Comparison of ENCODE assay signal across 24 cellular contexts in genomic region chr1:224831501-224831900, GRCh38.
"Had no signal": no experiment of that assay in that cellular context is flagged by ENCODE, and none has a peak within 500 bp of the region (broad histone marks: within the 10 kb centered on the region; RNA-seq: fewer than 3 reads in every experiment).

No MANE protein-coding gene starts in this region.

- H3K4me1 ChIP-seq: adrenal gland, ascending aorta, breast epithelium, colonic mucosa, esophagus squamous epithelium, gastrocnemius medialis, pancreas, tibial artery had no signal

- DNase-seq: activated CD4-positive, alpha-beta T cell treated with anti-CD3 and anti-CD28 coated beads, Interleukin-2, amount 50 U/mL, for 4 hours; activated CD8-positive, alpha-beta memory T cell treated with anti-CD3 and anti-CD28 coated beads for 24 hours; activated CD8-positive, alpha-beta memory T cell treated with anti-CD3 and anti-CD28 coated beads, Interleukin-2, amount 50 U/mL, for 4 hours; activated T-cell treated with anti-CD3 and anti-CD28 coated beads, Interleukin-2, amount 50 U/mL, for 24 hours; adrenal gland; colonic mucosa; endodermal cell; esophagus squamous epithelium; gastrocnemius medialis; left ventricle myocardium superior; midbrain; pancreas; right cardiac atrium; stimulated activated CD4-positive, alpha-beta T cell treated with anti-CD3 and anti-CD28 coated beads, Interleukin-4, amount 100 ng/mL, for 4 hours; stimulated activated naive CD8-positive, alpha-beta T cell treated with anti-CD3 and anti-CD28 coated beads, Interleukin-15, Interleukin-2, amounts not matched to agents 100 U/mL and 50 U/mL, for 24 hours; T1000; tibial artery had no signal

- FAIRE-seq: pancreas had no signal

- H3K36me3 ChIP-seq: adrenal gland, ascending aorta, breast epithelium, colonic mucosa, esophagus squamous epithelium, gastrocnemius medialis, neutrophil, pancreas, tibial artery had no signal

- H3K27ac ChIP-seq: adrenal gland, ascending aorta, breast epithelium, colonic mucosa, esophagus squamous epithelium, gastrocnemius medialis, neutrophil, pancreas, tibial artery had no signal

- H3K9me3 ChIP-seq: ascending aorta, colonic mucosa, neutrophil, pancreas had no signal

- ATAC-seq: activated naive CD4-positive, alpha-beta T cell treated with anti-CD3 and anti-CD28 coated beads, Interleukin-2, amount 50 U/mL, for 72 hours; activated T-helper 17 cell treated with anti-CD3 and anti-CD28 coated beads, Interleukin-2, amount 50 U/mL, for 72 hours; gastrocnemius medialis; left ventricle myocardium superior; natural killer cell treated with Interleukin-12 subunit alpha and Interleukin-12 subunit beta and Interleukin-15 and Interleukin-18, amount 100 ng/mL, for 72 hours; pancreas; right cardiac atrium; stimulated activated naive CD8-positive, alpha-beta T cell treated with anti-CD3 and anti-CD28 coated beads, Interleukin-15, Interleukin-2, amounts not matched to agents 100 U/mL and 50 U/mL, for 24 hours; WTC11 had no signal

- H3K27me3 ChIP-seq: adrenal gland, ascending aorta, breast epithelium, colonic mucosa, esophagus squamous epithelium, gastrocnemius medialis, neutrophil, pancreas, tibial artery had no signal

- H3K4me3 ChIP-seq: adrenal gland, ascending aorta, breast epithelium, colonic mucosa, esophagus squamous epithelium, gastrocnemius medialis, pancreas, tibial artery had no signal
